In genomic region chr2:98763209-98763951, GRCh38 we compare ENCODE assay signal across 16 cellular contexts.
"Had no signal": no experiment of that assay in that cellular context is flagged by ENCODE, and none has a peak within 500 bp of the region (broad histone marks: within the 10 kb centered on the region; RNA-seq: fewer than 3 reads in every experiment).

No MANE protein-coding gene starts in this region.

- H3K4me3 ChIP-seq: ascending aorta, breast epithelium, heart left ventricle, ovary, spleen, stomach, testis, upper lobe of right lung had no signal

- H3K4me1 ChIP-seq: breast epithelium, testis had no signal

- H3K27me3 Mint-ChIP-seq: activated CD4-positive, alpha-beta T cell treated with anti-CD3 and anti-CD28 coated beads for 36 hours; effector memory CD8-positive, alpha-beta T cell had no signal

- H3K9me3 ChIP-seq: ascending aorta, breast epithelium, heart left ventricle, ovary, spleen, stomach, testis, upper lobe of right lung had no signal

- H3K27me3 ChIP-seq: ascending aorta, breast epithelium, heart left ventricle, ovary, spleen, stomach, testis, upper lobe of right lung had no signal

- DNase-seq: activated CD4-positive, alpha-beta T cell treated with anti-CD3 and anti-CD28 coated beads for 36 hours; activated CD8-positive, alpha-beta T cell treated with anti-CD3 and anti-CD28 coated beads, Interleukin-2, amount 10 ng/mL, durations not matched to agents 7 days and 5 days; activated gamma-delta T cell treated with Interleukin-2 at 50 U/mL for 16 hours; cerebellar nuclear complex; effector memory CD8-positive, alpha-beta T cell; foreskin melanocyte; heart left ventricle; ovary; spleen; stomach; testis; upper lobe of right lung had no signal

- H3K36me3 ChIP-seq: ascending aorta, breast epithelium, heart left ventricle, ovary, spleen, stomach, upper lobe of right lung had no signal

- H3K27ac ChIP-seq: ascending aorta, breast epithelium, ovary, testis, upper lobe of right lung had no signal

- H3K4me3 Mint-ChIP-seq: activated CD4-positive, alpha-beta T cell treated with anti-CD3 and anti-CD28 coated beads for 36 hours; activated CD8-positive, alpha-beta T cell treated with anti-CD3 and anti-CD28 coated beads, Interleukin-2, amount 10 ng/mL, durations not matched to agents 7 days and 5 days; effector memory CD8-positive, alpha-beta T cell had no signal

- ATAC-seq: activated CD4-positive, alpha-beta T cell treated with anti-CD3 and anti-CD28 coated beads for 36 hours; activated CD8-positive, alpha-beta T cell treated with anti-CD3 and anti-CD28 coated beads, Interleukin-2, amount 10 ng/mL, durations not matched to agents 7 days and 5 days; effector memory CD8-positive, alpha-beta T cell; left lobe of liver; sciatic nerve had no signal

- H3K27ac Mint-ChIP-seq: activated CD8-positive, alpha-beta T cell treated with anti-CD3 and anti-CD28 coated beads, Interleukin-2, amount 10 ng/mL, durations not matched to agents 7 days and 5 days had no signal

- H3K9me3 Mint-ChIP-seq: effector memory CD8-positive, alpha-beta T cell had no signal
